In genomic region chr15:68209735-68210408, GRCh38 we compare ENCODE assay signal across 9 cellular contexts.
DNase-seq lines count a peak whose midpoint lies in the region; ATAC-seq and TF ChIP-seq lines count a peak whose summit lies in the region.
"Had no signal": no experiment of that assay in that cellular context is flagged by ENCODE, and none has a peak within 500 bp of the region (broad histone marks: within the 10 kb centered on the region; RNA-seq: fewer than 3 reads in every experiment).

No MANE protein-coding gene starts in this region.

- no peak overlapping the region for H3K4me3 Mint-ChIP-seq in effector memory CD8-positive, alpha-beta T cell
- H3K4me3 Mint-ChIP-seq: nephron had no signal

- H3K27me3 ChIP-seq in BLaER1: no peaks in the 10 kb centered on the region
- H3K27me3 ChIP-seq in RWPE2 (ENCODE audit: insufficient read depth, poor library complexity, severe bottlenecking): no peaks in the 10 kb centered on the region

- ATAC-seq in GM21529 (IDR thresholded peaks at IDR 0.05; ENCODE audit: unreplicated experiment) (peak; percentile 43), RWPE2 (ENCODE audit: low read depth) (peak; percentile 63)
- peak; percentile 71 for ATAC-seq in effector memory CD8-positive, alpha-beta T cell (replicated peaks)

- peak overlapping the region; percentile 90 for H3K4me2 ChIP-seq in BLaER1

- H3K36me3 ChIP-seq in BLaER1 (peaks cover 7% of the 10 kb centered on the region; the same call in 1 of the 2 replicates), RWPE2 (ENCODE audit: low read depth) (no peaks in the 10 kb centered on the region)

- no peaks in the 10 kb centered on the region for H3K9me3 Mint-ChIP-seq in effector memory CD8-positive, alpha-beta T cell
- H3K9me3 Mint-ChIP-seq: nephron had no signal

- peaks cover 7 to 28% of the 10 kb centered on the region in 2 donors for H3K4me1 Mint-ChIP-seq in effector memory CD8-positive, alpha-beta T cell (ENCODE audit: low read depth in 2 of 2)

- H3K9ac ChIP-seq in BLaER1: peak overlapping the region; percentile 74

- H3K4me3 ChIP-seq in BLaER1 (peak overlapping the region; percentile 54), RWPE2 (ENCODE audit: severe bottlenecking) (no peak overlapping the region), foreskin fibroblast (ENCODE audit: low read depth in 1 of 2, low read length in 2 of 2) (no peak overlapping the region)

- no peaks in the 10 kb centered on the region for H3K27me3 Mint-ChIP-seq in effector memory CD8-positive, alpha-beta T cell

- H3K27ac ChIP-seq in BLaER1 (peak overlapping the region; percentile 90), RWPE2 (ENCODE audit: poor library complexity, severe bottlenecking) (peak overlapping the region; percentile 4)

- TF ChIP-seq CTCF in RWPE2 (IDR thresholded peaks at IDR 0.05; ENCODE audit: poor library complexity, severe bottlenecking): no peak
- TF ChIP-seq CTCF in foreskin fibroblast (IDR thresholded peaks at IDR 0.05; ENCODE audit: low read depth, low read length): no peak

- no peaks in the 10 kb centered on the region for H4K20me1 ChIP-seq in BLaER1

- H3K36me3 Mint-ChIP-seq in effector memory CD8-positive, alpha-beta T cell (ENCODE audit: insufficient read depth): peaks cover 8% of the 10 kb centered on the region

- H3K27ac Mint-ChIP-seq in effector memory CD8-positive, alpha-beta T cell: peak overlapping the region; percentile 69 to 75
- H3K27ac Mint-ChIP-seq: nephron had no signal

- DNase-seq in RWPE2 (ENCODE audit: low spot score): peak; percentile 80
- no peak for DNase-seq in effector memory CD8-positive, alpha-beta T cell
- no peak for DNase-seq in foreskin fibroblast
- no peak for DNase-seq in NCI-H1436 (lab: John Stamatoyannopoulos, UW)
- no peak for DNase-seq in AML-193 (lab: John Stamatoyannopoulos, UW)
- DNase-seq in NCI-H2227 (lab: John Stamatoyannopoulos, UW; ENCODE audit: unreplicated experiment): no peak

- H3K9me3 ChIP-seq in BLaER1 (no peaks in the 10 kb centered on the region), RWPE2 (ENCODE audit: severe bottlenecking) (no peaks in the 10 kb centered on the region)

- H3K4me1 ChIP-seq in BLaER1 (peaks cover 91% of the 10 kb centered on the region), RWPE2 (ENCODE audit: insufficient read depth, poor library complexity, severe bottlenecking) (peaks cover 13% of the 10 kb centered on the region)
